ENCODE assay signal across 8 cellular contexts in genomic region chr2:43595603-43596412, GRCh38.
DNase-seq lines count a peak whose midpoint lies in the region; ATAC-seq lines count a peak whose summit lies in the region.

A gene with protein sequence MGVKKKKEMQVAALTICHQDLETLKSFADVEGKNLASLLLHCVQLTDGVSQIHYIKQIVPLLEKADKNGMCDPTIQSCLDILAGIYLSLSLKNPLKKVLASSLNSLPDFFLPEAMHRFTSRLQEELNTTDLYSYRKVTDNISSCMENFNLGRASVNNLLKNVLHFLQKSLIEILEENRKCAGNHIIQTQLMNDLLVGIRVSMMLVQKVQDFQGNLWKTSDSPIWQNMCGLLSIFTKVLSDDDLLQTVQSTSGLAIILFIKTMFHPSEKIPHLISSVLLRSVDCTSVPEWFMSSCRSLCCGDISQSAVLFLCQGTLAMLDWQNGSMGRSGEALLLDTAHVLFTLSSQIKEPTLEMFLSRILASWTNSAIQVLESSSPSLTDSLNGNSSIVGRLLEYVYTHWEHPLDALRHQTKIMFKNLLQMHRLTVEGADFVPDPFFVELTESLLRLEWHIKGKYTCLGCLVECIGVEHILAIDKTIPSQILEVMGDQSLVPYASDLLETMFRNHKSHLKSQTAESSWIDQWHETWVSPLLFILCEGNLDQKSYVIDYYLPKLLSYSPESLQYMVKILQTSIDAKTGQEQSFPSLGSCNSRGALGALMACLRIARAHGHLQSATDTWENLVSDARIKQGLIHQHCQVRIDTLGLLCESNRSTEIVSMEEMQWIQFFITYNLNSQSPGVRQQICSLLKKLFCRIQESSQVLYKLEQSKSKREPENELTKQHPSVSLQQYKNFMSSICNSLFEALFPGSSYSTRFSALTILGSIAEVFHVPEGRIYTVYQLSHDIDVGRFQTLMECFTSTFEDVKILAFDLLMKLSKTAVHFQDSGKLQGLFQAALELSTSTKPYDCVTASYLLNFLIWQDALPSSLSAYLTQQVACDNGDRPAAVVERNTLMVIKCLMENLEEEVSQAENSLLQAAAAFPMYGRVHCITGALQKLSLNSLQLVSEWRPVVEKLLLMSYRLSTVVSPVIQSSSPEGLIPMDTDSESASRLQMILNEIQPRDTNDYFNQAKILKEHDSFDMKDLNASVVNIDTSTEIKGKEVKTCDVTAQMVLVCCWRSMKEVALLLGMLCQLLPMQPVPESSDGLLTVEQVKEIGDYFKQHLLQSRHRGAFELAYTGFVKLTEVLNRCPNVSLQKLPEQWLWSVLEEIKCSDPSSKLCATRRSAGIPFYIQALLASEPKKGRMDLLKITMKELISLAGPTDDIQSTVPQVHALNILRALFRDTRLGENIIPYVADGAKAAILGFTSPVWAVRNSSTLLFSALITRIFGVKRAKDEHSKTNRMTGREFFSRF (N-terminal part only) (minus strand): TSS chr2:43596038. CDS start chr2:43592392, 3,646 bp downstream.

- peak within 1 kb of the TSS; percentile 94 for H3K27ac Mint-ChIP-seq in central memory CD8-positive, alpha-beta T cell (ENCODE audit: low read depth)

- no peaks in the 10 kb centered on the region for H3K9me3 Mint-ChIP-seq in central memory CD8-positive, alpha-beta T cell

- no peaks in the 10 kb centered on the region for H3K27me3 Mint-ChIP-seq in central memory CD8-positive, alpha-beta T cell

- H3K36me3 Mint-ChIP-seq in central memory CD8-positive, alpha-beta T cell (ENCODE audit: insufficient read depth): peaks cover 18% of the 10 kb centered on the region

- DNase-seq in AG08396 (ENCODE audit: low spot score) (peak; percentile 95), NCI-H345 treated with DMSO at 0.1 percent for 48 hours (lab: John Stamatoyannopoulos, UW; ENCODE audit: unreplicated experiment) (peak; percentile 94), iris pigment epithelial cell (ENCODE audit: low read depth) (peak; percentile 99)
- peak; percentile 89 for DNase-seq in activated CD4-positive, CD25-positive, alpha-beta regulatory T cell treated with anti-CD3 and anti-CD28 coated beads, Interleukin-2, amount 50 U/mL, for 16 hours (ENCODE audit: low read depth, low spot score)
- peak; percentile 91 to 93 for DNase-seq in central memory CD8-positive, alpha-beta T cell (ENCODE audit: low spot score in 2 of 2)
- peak; percentile 98 for DNase-seq in stimulated activated CD4-positive, alpha-beta T cell treated with anti-CD3 and anti-CD28 coated beads, Interleukin-12 subunit alpha, Interleukin-12 subunit beta, amount 100 ng/mL, for 4 hours

- ATAC-seq in GM19023 (IDR thresholded peaks at IDR 0.05; ENCODE audit: unreplicated experiment) (peak; percentile 98), HG03280 (IDR thresholded peaks at IDR 0.05; ENCODE audit: unreplicated experiment) (peak; percentile 98)
- ATAC-seq in central memory CD8-positive, alpha-beta T cell (replicated peaks; ENCODE audit: extremely low read depth, poor library complexity, severe bottlenecking): peak; percentile 95

- peaks cover 38% of the 10 kb centered on the region for H3K4me1 Mint-ChIP-seq in central memory CD8-positive, alpha-beta T cell

- H3K4me3 Mint-ChIP-seq in central memory CD8-positive, alpha-beta T cell: peak within 1 kb of the TSS; percentile 92

Comparison
In these comparisons a context has a peak if more than half of its experiments do, and no peak if none do; other contexts are left out.
1. Peak in every context shown above with its lines: DNase-seq and ATAC-seq.